17 cellular contexts compared by ENCODE assay signal in the genomic region with DNA sequence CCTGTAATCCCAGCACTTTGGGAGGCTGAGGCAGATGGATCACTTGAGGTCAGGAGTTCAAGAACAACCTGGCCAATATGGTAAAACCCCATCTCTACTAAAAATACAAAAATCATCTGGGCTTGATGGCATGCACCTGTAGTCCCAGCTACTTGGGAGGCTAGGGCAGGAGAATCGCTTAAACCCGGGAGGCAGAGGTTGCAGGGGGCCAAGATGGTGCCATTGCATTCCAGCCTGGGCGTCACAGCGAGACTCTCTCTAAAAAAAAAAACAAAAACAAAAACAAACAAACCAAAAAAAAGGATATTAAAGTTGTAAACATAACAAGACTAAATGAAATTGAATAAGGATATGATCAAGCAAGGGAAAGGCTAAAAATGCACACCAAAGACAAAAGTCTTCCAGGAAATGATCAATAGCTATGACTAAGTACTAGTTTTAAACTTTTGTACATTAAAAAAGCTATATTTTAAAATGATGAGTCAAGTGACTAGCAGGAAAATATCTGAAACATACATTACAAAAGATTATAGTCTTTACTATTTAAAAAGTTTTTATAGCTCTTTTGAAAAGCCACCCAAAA. TPM values are rescaled to one million over a fixed set of nuclear protein-coding genes. Genes with fewer than 3 reads are reported as not detected.
DNase-seq lines count a peak whose midpoint lies in the region; ATAC-seq and TF ChIP-seq lines count a peak whose summit lies in the region.
"Had no signal": no experiment of that assay in that cellular context is flagged by ENCODE, and none has a peak within 500 bp of the region (broad histone marks: within the 10 kb centered on the region; RNA-seq: fewer than 3 reads in every experiment).

No MANE protein-coding gene starts in this region.

- H3K4me3 ChIP-seq in dorsolateral prefrontal cortex: no peak overlapping the region
- H3K4me3 ChIP-seq in upper lobe of right lung: no peak overlapping the region
- H3K4me3 ChIP-seq: GM23338, SJSA1 had no signal

- H3K4me1 ChIP-seq in upper lobe of right lung: peaks cover 4% of the 10 kb centered on the region
- H3K4me1 ChIP-seq: SJSA1 had no signal

- H3K4me3 Mint-ChIP-seq in CD14-positive monocyte: no peak overlapping the region
- H3K4me3 Mint-ChIP-seq in activated T-helper 17 cell treated with anti-CD3 and anti-CD28 coated beads, Interleukin-2, amount 50 U/mL, for 72 hours: peak overlapping the region; percentile 52
- H3K4me3 Mint-ChIP-seq: brain, GM23338, nephron progenitor cell had no signal

- H3K36me3 ChIP-seq in upper lobe of right lung: no peaks in the 10 kb centered on the region
- H3K36me3 ChIP-seq: SJSA1 had no signal

- H3K27me3 ChIP-seq in dorsolateral prefrontal cortex: no peaks in the 10 kb centered on the region
- no peaks in the 10 kb centered on the region for H3K27me3 ChIP-seq in upper lobe of right lung
- H3K27me3 ChIP-seq: SJSA1 had no signal

- H3K36me3 Mint-ChIP-seq in CD14-positive monocyte: peaks cover 69 to 80% of the 10 kb centered on the region in 2 donors
- H3K36me3 Mint-ChIP-seq in activated T-helper 17 cell treated with anti-CD3 and anti-CD28 coated beads, Interleukin-2, amount 50 U/mL, for 72 hours (ENCODE audit: low read depth): peaks cover 89% of the 10 kb centered on the region
- H3K36me3 Mint-ChIP-seq: brain had no signal

- no peaks in the 10 kb centered on the region for H3K27me3 Mint-ChIP-seq in CD14-positive monocyte (ENCODE audit: low read depth in 3 of 3)
- H3K27me3 Mint-ChIP-seq in activated T-helper 17 cell treated with anti-CD3 and anti-CD28 coated beads, Interleukin-2, amount 50 U/mL, for 72 hours: no peaks in the 10 kb centered on the region

- H3K27ac ChIP-seq in dorsolateral prefrontal cortex (no peak overlapping the region), upper lobe of right lung (no peak overlapping the region)
- H3K27ac ChIP-seq: C4-2B, SJSA1 had no signal

- intact Hi-C loops in CD14-positive monocyte (cut with micrococcal nuclease): no loop called here
- intact Hi-C loops in dorsolateral prefrontal cortex (cut with DNase I): no loop called here
- intact Hi-C loops in upper lobe of right lung (cut with DNase I): no loop called here

- no peak for TF ChIP-seq CTCF in CD14-positive monocyte (IDR thresholded peaks at IDR 0.05)
- no peak for TF ChIP-seq CTCF in dorsolateral prefrontal cortex (IDR thresholded peaks at IDR 0.05 in 54 of 56, conservative IDR thresholded peaks at IDR 0.05 in 2 of 56; ENCODE audit: low read depth in 1 of 56, partially characterized antibody in 56 of 56)
- no peak for TF ChIP-seq CTCF in upper lobe of right lung (IDR thresholded peaks at IDR 0.05)

- H3K9me3 Mint-ChIP-seq in CD14-positive monocyte: peaks cover 0 to 3% (median 2%) of the 10 kb centered on the region in 7 donors
- no peaks in the 10 kb centered on the region for H3K9me3 Mint-ChIP-seq in activated T-helper 17 cell treated with anti-CD3 and anti-CD28 coated beads, Interleukin-2, amount 50 U/mL, for 72 hours
- H3K9me3 Mint-ChIP-seq: GM23338, nephron progenitor cell had no signal

- no peaks in the 10 kb centered on the region for H3K9me3 ChIP-seq in upper lobe of right lung
- H3K9me3 ChIP-seq: SJSA1 had no signal

- H3K4me1 Mint-ChIP-seq in CD14-positive monocyte: peaks cover 49% of the 10 kb centered on the region
- peaks cover 38% of the 10 kb centered on the region for H3K4me1 Mint-ChIP-seq in activated T-helper 17 cell treated with anti-CD3 and anti-CD28 coated beads, Interleukin-2, amount 50 U/mL, for 72 hours
- H3K4me1 Mint-ChIP-seq: brain had no signal

- peak; percentile 19 for ATAC-seq in GM19324 (IDR thresholded peaks at IDR 0.05; ENCODE audit: low FRiP score, unreplicated experiment)
- ATAC-seq in HG03097 (IDR thresholded peaks at IDR 0.05; ENCODE audit: low FRiP score, unreplicated experiment): peak; percentile 22
- ATAC-seq in activated T-helper 17 cell treated with anti-CD3 and anti-CD28 coated beads, Interleukin-2, amount 50 U/mL, for 72 hours (replicated peaks): peak; percentile 64
- no peak for ATAC-seq in HG03469 (IDR thresholded peaks at IDR 0.05; ENCODE audit: unreplicated experiment)
- ATAC-seq in upper lobe of right lung: no peak
- ATAC-seq in GM19328 (IDR thresholded peaks at IDR 0.05; ENCODE audit: unreplicated experiment): no peak
- ATAC-seq: GM23338, HepG2 had no signal

- DNase-seq in CD14-positive monocyte (ENCODE audit: low spot score) (no peak), dorsolateral prefrontal cortex (no peak), upper lobe of right lung (no peak)
- DNase-seq: islet precursor cell; nephron progenitor cell; stimulated activated CD4-positive, alpha-beta T cell treated with anti-CD3 and anti-CD28 coated beads, Interleukin-15, amount 100 ng/mL, for 24 hours had no signal

- peak overlapping the region in 6 of 7 donors; percentile 51 to 89 (median 68) for H3K27ac Mint-ChIP-seq in CD14-positive monocyte
- peak overlapping the region; percentile 60 for H3K27ac Mint-ChIP-seq in activated T-helper 17 cell treated with anti-CD3 and anti-CD28 coated beads, Interleukin-2, amount 50 U/mL, for 72 hours
- H3K27ac Mint-ChIP-seq: brain, GM23338, nephron progenitor cell had no signal

RNA-seq across cellular contexts. Expression of a gene that starts 28.6 kb away (rescaled TPM):
- 10 to 100 TPM in 1 of 2 donors, 1 to 10 TPM in 1; 5.7 to 10.6 TPM for polyA plus RNA-seq in CD14-positive monocyte
- total RNA-seq in activated T-helper 17 cell treated with anti-CD3 and anti-CD28 coated beads, Interleukin-2, amount 50 U/mL, for 72 hours: 10 to 100 TPM; 33.5 to 39.7 TPM
- total RNA-seq in dorsolateral prefrontal cortex (1 to 10 TPM in 86 of 120 experiments, under 1 TPM in 33, not detected in 1; 0.42 to 7.3 (median 1.4) TPM), upper lobe of right lung (24.7 TPM)
- total RNA-seq: fibroblast of lung, GM23338, HepG2, SJSA1 had no signal
- polyA plus RNA-seq: fibroblast of lung, GM23338, HepG2 had no signal

Comparison
In these comparisons a context has a peak if more than half of its experiments do, and no peak if none do; other contexts are left out.
1. ATAC-seq: peak in GM19324 (single experiment), HG03097 (single experiment) and activated T-helper 17 cell treated with anti-CD3 and anti-CD28 coated beads, Interleukin-2, amount 50 U/mL, for 72 hours (single experiment); none in HG03469 (single experiment), upper lobe of right lung (single experiment) and GM19328 (single experiment).